Comparison of ENCODE assay signal across 10 cellular contexts in the genomic region with DNA sequence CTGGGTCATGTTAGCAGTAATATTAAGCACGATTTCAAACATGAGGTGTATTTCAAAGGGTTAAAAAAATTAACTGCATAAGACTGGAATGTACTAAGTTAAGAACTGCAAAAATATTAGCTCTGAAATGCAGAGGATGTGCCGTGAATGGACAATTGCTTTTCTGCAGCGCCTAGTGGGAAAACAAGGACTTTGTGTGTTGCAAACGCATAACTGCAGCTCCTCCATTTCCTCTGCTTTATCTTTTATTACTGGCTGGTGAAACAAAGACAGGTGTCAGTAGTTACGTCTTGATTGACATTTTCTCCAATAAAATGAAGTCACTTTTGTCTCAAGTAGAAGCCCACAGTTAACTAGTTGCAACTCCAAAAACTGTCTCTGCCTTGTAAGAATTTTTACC. TPM values are rescaled to one million over a fixed set of nuclear protein-coding genes. Genes with fewer than 3 reads are reported as not detected.
DNase-seq lines count a peak whose midpoint lies in the region; TF ChIP-seq lines count a peak whose summit lies in the region.
"Had no signal": no experiment of that assay in that cellular context is flagged by ENCODE, and none has a peak within 500 bp of the region (broad histone marks: within the 10 kb centered on the region; RNA-seq: fewer than 3 reads in every experiment).

No MANE protein-coding gene starts in this region.

- no peaks in the 10 kb centered on the region for H3K27me3 Mint-ChIP-seq in MCF 10A (ENCODE audit: insufficient read depth, unreplicated experiment)
- H3K27me3 Mint-ChIP-seq: dendritic cell treated with granulocyte-macrophage colony-stimulating factor and Interleukin-4, amounts not matched to agents 40 ng/mL and 50 ng/mL, for 4 days had no signal

- H4K20me1 ChIP-seq in mammary epithelial cell (ENCODE audit: insufficient read depth, low read length): no peaks in the 10 kb centered on the region

- peaks cover 15% of the 10 kb centered on the region for H3K4me1 Mint-ChIP-seq in MCF 10A (ENCODE audit: insufficient read depth, unreplicated experiment)

- CTCF ChIA-PET in MCF 10A (lab: Yijun Ruan, JAX): interaction anchor here (0.7 to 2.3 kb wide), 4 partner anchors 53 to 373 kb away, joined by 3 to 9 read pairs (median 6); no protein-coding TSS in a partner anchor
- CTCF ChIA-PET in mammary epithelial cell (lab: Charles Lee; ENCODE audit: low non-redundant PET): interaction anchor here (0.7 kb wide), 1 partner anchor 56 kb away, joined by 4 read pairs; no protein-coding TSS in a partner anchor

- no peaks in the 10 kb centered on the region for H3K9me3 Mint-ChIP-seq in MCF 10A (ENCODE audit: unreplicated experiment)
- H3K9me3 Mint-ChIP-seq: dendritic cell treated with granulocyte-macrophage colony-stimulating factor and Interleukin-4, amounts not matched to agents 40 ng/mL and 50 ng/mL, for 4 days had no signal

- no peaks in the 10 kb centered on the region for H3K79me2 ChIP-seq in mammary epithelial cell (ENCODE audit: insufficient read depth, low read length)

- no peak for TF ChIP-seq EP300 in transverse colon (IDR thresholded peaks at IDR 0.05; ENCODE audit: low read depth)

- H3K4me1 ChIP-seq in mammary epithelial cell (ENCODE audit: insufficient read depth, low read length): no peaks in the 10 kb centered on the region
- H3K4me1 ChIP-seq in transverse colon: peaks cover 0 to 17% (median 8%) of the 10 kb centered on the region in 4 donors
- no peaks in the 10 kb centered on the region for H3K4me1 ChIP-seq in Peyer's patch

- DNase-seq in MCF 10A (ENCODE audit: unreplicated experiment): no peak
- DNase-seq in mammary epithelial cell: no peak
- DNase-seq in caudate nucleus (lab: John Stamatoyannopoulos, UW): no peak
- DNase-seq in midbrain (lab: John Stamatoyannopoulos, UW): peak; percentile 34
- no peak for DNase-seq in transverse colon
- no peak for DNase-seq in Peyer's patch
- DNase-seq in DMS153 treated with DMSO at 0.1 percent for 48 hours (lab: John Stamatoyannopoulos, UW; ENCODE audit: unreplicated experiment): no peak
- DNase-seq in DMS153 (lab: John Stamatoyannopoulos, UW): no peak
- DNase-seq: NK-92 treated with Interleukin-12 subunit alpha and Interleukin-12 subunit beta, amount 100 ng/mL, for 24 hours had no signal

- no peak overlapping the region for H3K9ac ChIP-seq in mammary epithelial cell (ENCODE audit: insufficient read depth, low read length)

- BruUV-seq in MCF 10A (replicated peaks; lab: Mats Ljungman, UMichigan) (no TSS peak), mammary epithelial cell (replicated peaks; lab: Mats Ljungman, UMichigan) (no TSS peak)

- H3K9me3 ChIP-seq in mammary epithelial cell (replicated peaks; ENCODE audit: insufficient read depth, low read length): no peaks in the 10 kb centered on the region
- H3K9me3 ChIP-seq in transverse colon: no peaks in the 10 kb centered on the region
- H3K9me3 ChIP-seq in Peyer's patch: no peaks in the 10 kb centered on the region

- H3K27ac Mint-ChIP-seq in MCF 10A (ENCODE audit: low read depth, unreplicated experiment): no peak overlapping the region

- in situ Hi-C loops in mammary epithelial cell (cut with MboI; ENCODE audit: low sequenced_read_pairs in 2 of 2): no loop called here
- in situ Hi-C loops in transverse colon (cut with MboI; ENCODE audit: low pct_ligation_motif_present in 1 of 4, low pct_unique_long_range_greater_than_20kb in 1 of 4, low sequenced_read_pairs in 3 of 4): no loop called here

- H3K4me3 ChIP-seq in mammary epithelial cell (replicated peaks in 1 of 3; ENCODE audit: insufficient read depth in 1 of 3, low read depth in 2 of 3, low read length in 3 of 3) (no peak overlapping the region), transverse colon (peak overlapping the region in 3 of 4 donors; percentile 20 to 41 (median 21)), Peyer's patch (peak overlapping the region in 2 of 4 donors; percentile 0 to 38)

- TF ChIP-seq POLR2A in transverse colon (IDR thresholded peaks at IDR 0.05) (no peak), Peyer's patch (IDR thresholded peaks at IDR 0.05) (no peak)

- no peaks in the 10 kb centered on the region for H3K36me3 ChIP-seq in mammary epithelial cell (ENCODE audit: insufficient read depth, low read length)
- H3K36me3 ChIP-seq in transverse colon: no peaks in the 10 kb centered on the region
- H3K36me3 ChIP-seq in Peyer's patch: no peaks in the 10 kb centered on the region

- no peak overlapping the region for H3K4me2 ChIP-seq in mammary epithelial cell (ENCODE audit: insufficient read depth, low read depth, low read length)

- POLR2A ChIA-PET in MCF 10A (lab: Yijun Ruan, JAX): interaction anchor here (0.7 to 4.5 kb wide), 12 partner anchors 22 to 437 kb away, joined by 3 to 28 read pairs (median 4); a partner anchor contains a TSS

- H3K27ac ChIP-seq in mammary epithelial cell (ENCODE audit: insufficient read depth, low read depth, low read length): no peak overlapping the region
- H3K27ac ChIP-seq in caudate nucleus (ENCODE audit: low read depth, low read length): peak overlapping the region; percentile 77
- peak overlapping the region in 3 of 4 donors; percentile 62 to 74 (median 73) for H3K27ac ChIP-seq in transverse colon
- H3K27ac ChIP-seq in Peyer's patch: no peak overlapping the region

- dilution Hi-C loops in mammary epithelial cell (cut with HindIII; ENCODE audit: low sequenced_read_pairs): no loop called here

- H3K27me3 ChIP-seq in mammary epithelial cell (ENCODE audit: insufficient read depth, low read length): peaks cover 2% of the 10 kb centered on the region
- no peaks in the 10 kb centered on the region for H3K27me3 ChIP-seq in transverse colon
- no peaks in the 10 kb centered on the region for H3K27me3 ChIP-seq in Peyer's patch

- no peaks in the 10 kb centered on the region for H3K36me3 Mint-ChIP-seq in MCF 10A (ENCODE audit: insufficient read depth, unreplicated experiment)

- H3K4me3 Mint-ChIP-seq in MCF 10A (ENCODE audit: unreplicated experiment): peak overlapping the region; percentile 75
- H3K4me3 Mint-ChIP-seq: dendritic cell treated with granulocyte-macrophage colony-stimulating factor and Interleukin-4, amounts not matched to agents 40 ng/mL and 50 ng/mL, for 4 days had no signal

- TF ChIP-seq CTCF in MCF 10A (IDR thresholded peaks at IDR 0.05; ENCODE audit: unreplicated experiment) (no peak), mammary epithelial cell (conservative IDR thresholded peaks at IDR 0.05 in 1 of 2, IDR thresholded peaks at IDR 0.05 in 1 of 2; ENCODE audit: extremely low read depth in 1 of 2, insufficient read depth in 1 of 2, low read depth in 1 of 2, low read length in 2 of 2) (no peak), transverse colon (IDR thresholded peaks at IDR 0.05) (no peak), Peyer's patch (IDR thresholded peaks at IDR 0.05) (no peak)

- intact Hi-C loops in MCF 10A (cut with micrococcal nuclease): loop anchor here (5.0 kb wide), 2 partner anchors 49 to 316 kb away; no protein-coding TSS in a partner anchor
- intact Hi-C loops in mammary epithelial cell (cut with micrococcal nuclease): no loop called here
- intact Hi-C loops in transverse colon (cut with DNase I; ENCODE audit: low total_unique reads): no loop called here

- WGBS in mammary epithelial cell (ENCODE audit: low coverage, missing lambda C conversion rate): 70% methylated on average over 5 of the region's 5 CpGs
- 38 to 42% methylated on average over 4 to 5 of the region's 5 CpGs for WGBS in transverse colon (ENCODE audit: low coverage in 1 of 2), 2 donors

- H2AFZ ChIP-seq in mammary epithelial cell (ENCODE audit: low read depth, low read length): no peak overlapping the region

RNA-seq across cellular contexts. Expression of a gene that starts 1.7 kb away (rescaled TPM):
- total RNA-seq in MCF 10A (2022) (0.42 and 1.4 TPM in 2 replicates), mammary epithelial cell (under 1 TPM in 1 of 2 donors, not detected in 1; 0.50 TPM), transverse colon (1 to 10 TPM in 2 of 4 donors, under 1 TPM in 2; 0.40 to 2.2 (median 1.4) TPM), Peyer's patch (10 to 100 TPM in 1 of 4 donors, 1 to 10 TPM in 3; 1.4 to 11.6 (median 3.5) TPM)
- not detected for polyA plus RNA-seq in mammary epithelial cell
- not detected for polyA minus RNA-seq in mammary epithelial cell

Comparison
In these comparisons a context has a peak if more than half of its experiments do, and no peak if none do; other contexts are left out.
1. H3K27ac ChIP-seq: peak in caudate nucleus (single experiment) and transverse colon (3 of 4); none in mammary epithelial cell (single experiment) and Peyer's patch (0 of 4).
2. H3K4me3 ChIP-seq: peak in transverse colon (3 of 4); none in mammary epithelial cell (0 of 3).